ENCODE assay signal across 8 cellular contexts in the genomic region with DNA sequence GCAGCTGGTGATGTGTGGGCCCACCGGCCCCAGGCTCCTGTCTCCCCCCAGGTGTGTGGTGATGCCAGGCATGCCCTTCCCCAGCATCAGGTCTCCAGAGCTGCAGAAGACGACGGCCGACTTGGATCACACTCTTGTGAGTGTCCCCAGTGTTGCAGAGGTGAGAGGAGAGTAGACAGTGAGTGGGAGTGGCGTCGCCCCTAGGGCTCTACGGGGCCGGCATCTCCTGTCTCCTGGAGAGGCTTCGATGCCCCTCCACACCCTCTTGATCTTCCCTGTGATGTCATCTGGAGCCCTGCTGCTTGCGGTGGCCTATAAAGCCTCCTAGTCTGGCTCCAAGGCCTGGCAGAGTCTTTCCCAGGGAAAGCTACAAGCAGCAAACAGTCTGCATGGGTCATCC.
DNase-seq lines count a peak whose midpoint lies in the region; ATAC-seq and TF ChIP-seq lines count a peak whose summit lies in the region.
"Not testable (repeated sequence)": the region's sequence is repeated elsewhere in the genome, so short reads cannot be mapped to it uniquely, and the experiment has no call there.

No MANE protein-coding gene starts in this region.

- TF ChIP-seq CTCF in RWPE2 (IDR thresholded peaks at IDR 0.05; ENCODE audit: poor library complexity, severe bottlenecking); right lobe of liver (IDR thresholded peaks at IDR 0.05); osteocyte (IDR thresholded peaks at IDR 0.05); gastrocnemius medialis (IDR thresholded peaks at IDR 0.05 in 4 of 5, conservative IDR thresholded peaks at IDR 0.05 in 1 of 5); transverse colon (IDR thresholded peaks at IDR 0.05): not testable (repeated sequence)

- not testable (repeated sequence) for H3K27ac ChIP-seq in RWPE2 (ENCODE audit: poor library complexity, severe bottlenecking); right lobe of liver; gastrocnemius medialis; transverse colon

- CTCF ChIA-PET in activated CD8-positive, alpha-beta memory T cell treated with anti-CD3 and anti-CD28 coated beads, Interleukin-2, amount 10 ng/mL, durations not matched to agents 7 days and 5 days (lab: Charles Lee) = not testable (repeated sequence)

- not testable (repeated sequence) for H3K9me3 ChIP-seq in RWPE2 (ENCODE audit: severe bottlenecking); right lobe of liver; gastrocnemius medialis; transverse colon

- not testable (repeated sequence) for H3K27me3 Mint-ChIP-seq in activated CD8-positive, alpha-beta memory T cell treated with anti-CD3 and anti-CD28 coated beads, Interleukin-2, amount 10 ng/mL, durations not matched to agents 7 days and 5 days; activated naive CD8-positive, alpha-beta T cell treated with anti-CD3 and anti-CD28 coated beads, Interleukin-2, amount 50 U/mL, for 24 hours; osteocyte (ENCODE audit: unreplicated experiment)

- DNase-seq in RWPE2 (ENCODE audit: low spot score) (peak; percentile 25), Right ventricle myocardium superior (peak; percentile 5), right lobe of liver (peak; percentile 19 to 51 (median 38)), osteocyte (ENCODE audit: extremely low spot score, unreplicated experiment) (peak; percentile 84), gastrocnemius medialis (peak; percentile 1 to 18), transverse colon (peak; percentile 6)
- DNase-seq in activated CD8-positive, alpha-beta memory T cell treated with anti-CD3 and anti-CD28 coated beads, Interleukin-2, amount 10 ng/mL, durations not matched to agents 7 days and 5 days = peak; percentile 23
- DNase-seq in activated naive CD8-positive, alpha-beta T cell treated with anti-CD3 and anti-CD28 coated beads, Interleukin-2, amount 50 U/mL, for 24 hours = peak; percentile 3

- H3K9me3 Mint-ChIP-seq in activated CD8-positive, alpha-beta memory T cell treated with anti-CD3 and anti-CD28 coated beads, Interleukin-2, amount 10 ng/mL, durations not matched to agents 7 days and 5 days (ENCODE audit: low read depth); activated naive CD8-positive, alpha-beta T cell treated with anti-CD3 and anti-CD28 coated beads, Interleukin-2, amount 50 U/mL, for 24 hours; osteocyte (ENCODE audit: unreplicated experiment): not testable (repeated sequence)

- not testable (repeated sequence) for TF ChIP-seq POLR2A in right lobe of liver (IDR thresholded peaks at IDR 0.05); gastrocnemius medialis (IDR thresholded peaks at IDR 0.05); transverse colon (IDR thresholded peaks at IDR 0.05)

- not testable (repeated sequence) for TF ChIP-seq EP300 in transverse colon (IDR thresholded peaks at IDR 0.05; ENCODE audit: low read depth)

- intact Hi-C loops in Right ventricle myocardium superior (cut with DNase I); right lobe of liver (cut with DNase I); gastrocnemius medialis (cut with DNase I; ENCODE audit: low total_unique reads); transverse colon (cut with DNase I; ENCODE audit: low total_unique reads): not testable (repeated sequence)

- not testable (repeated sequence) for ATAC-seq in RWPE2 (ENCODE audit: low read depth); activated CD8-positive, alpha-beta memory T cell treated with anti-CD3 and anti-CD28 coated beads, Interleukin-2, amount 10 ng/mL, durations not matched to agents 7 days and 5 days; activated naive CD8-positive, alpha-beta T cell treated with anti-CD3 and anti-CD28 coated beads, Interleukin-2, amount 50 U/mL, for 24 hours; Right ventricle myocardium superior (ENCODE audit: poor library complexity); right lobe of liver; gastrocnemius medialis

- H3K4me1 Mint-ChIP-seq in activated CD8-positive, alpha-beta memory T cell treated with anti-CD3 and anti-CD28 coated beads, Interleukin-2, amount 10 ng/mL, durations not matched to agents 7 days and 5 days; activated naive CD8-positive, alpha-beta T cell treated with anti-CD3 and anti-CD28 coated beads, Interleukin-2, amount 50 U/mL, for 24 hours; osteocyte (ENCODE audit: unreplicated experiment): not testable (repeated sequence)

- not testable (repeated sequence) for H3K27ac Mint-ChIP-seq in activated CD8-positive, alpha-beta memory T cell treated with anti-CD3 and anti-CD28 coated beads, Interleukin-2, amount 10 ng/mL, durations not matched to agents 7 days and 5 days; activated naive CD8-positive, alpha-beta T cell treated with anti-CD3 and anti-CD28 coated beads, Interleukin-2, amount 50 U/mL, for 24 hours; osteocyte (ENCODE audit: unreplicated experiment)

- in situ Hi-C loops in gastrocnemius medialis (cut with MboI; ENCODE audit: low sequenced_read_pairs in 4 of 4); transverse colon (cut with MboI; ENCODE audit: low pct_ligation_motif_present in 1 of 4, low pct_unique_long_range_greater_than_20kb in 1 of 4, low sequenced_read_pairs in 3 of 4): not testable (repeated sequence)

- H3K36me3 Mint-ChIP-seq in activated CD8-positive, alpha-beta memory T cell treated with anti-CD3 and anti-CD28 coated beads, Interleukin-2, amount 10 ng/mL, durations not matched to agents 7 days and 5 days; activated naive CD8-positive, alpha-beta T cell treated with anti-CD3 and anti-CD28 coated beads, Interleukin-2, amount 50 U/mL, for 24 hours (ENCODE audit: low read depth); osteocyte (ENCODE audit: unreplicated experiment): not testable (repeated sequence)

- H3K27me3 ChIP-seq in RWPE2 (ENCODE audit: insufficient read depth, poor library complexity, severe bottlenecking); right lobe of liver; gastrocnemius medialis; transverse colon: not testable (repeated sequence)

- H3K4me1 ChIP-seq in RWPE2 (ENCODE audit: insufficient read depth, poor library complexity, severe bottlenecking); right lobe of liver; gastrocnemius medialis; transverse colon: not testable (repeated sequence)

- not testable (repeated sequence) for H3K36me3 ChIP-seq in RWPE2 (ENCODE audit: low read depth); right lobe of liver; gastrocnemius medialis; transverse colon

- not testable (repeated sequence) for H3K4me3 Mint-ChIP-seq in activated CD8-positive, alpha-beta memory T cell treated with anti-CD3 and anti-CD28 coated beads, Interleukin-2, amount 10 ng/mL, durations not matched to agents 7 days and 5 days; activated naive CD8-positive, alpha-beta T cell treated with anti-CD3 and anti-CD28 coated beads, Interleukin-2, amount 50 U/mL, for 24 hours; osteocyte (ENCODE audit: unreplicated experiment)

- WGBS in right lobe of liver (ENCODE audit: insufficient coverage, low coverage, low lambda C conversion rate, missing lambda C conversion rate) = 87% methylated on average over 5 of the region's 10 CpGs
- 90% methylated on average over 6 of the region's 10 CpGs; no CpG with 5 or more reads in 1 of the 2 donors for WGBS in transverse colon (ENCODE audit: low coverage in 1 of 2), 2 donors

- H3K4me3 ChIP-seq in RWPE2 (ENCODE audit: severe bottlenecking); right lobe of liver; gastrocnemius medialis; transverse colon: not testable (repeated sequence)

Comparison
In these comparisons a context has a peak if more than half of its experiments do, and no peak if none do; other contexts are left out.
1. DNase-seq: peak in every context shown above with its lines; median percentile 84 in osteocyte; 38 in right lobe of liver; 25 in RWPE2; 23 in activated CD8-positive, alpha-beta memory T cell treated with anti-CD3 and anti-CD28 coated beads, Interleukin-2, amount 10 ng/mL, durations not matched to agents 7 days and 5 days; 10 in gastrocnemius medialis; 6 in transverse colon; 5 in Right ventricle myocardium superior; 3 in activated naive CD8-positive, alpha-beta T cell treated with anti-CD3 and anti-CD28 coated beads, Interleukin-2, amount 50 U/mL, for 24 hours.